ENCODE assay signal across 9 cellular contexts in genomic region chr16:11256657-11257130, GRCh38. TPM values are rescaled to one million over a fixed set of nuclear protein-coding genes. Genes with fewer than 3 reads are reported as not detected.
DNase-seq lines count a peak whose midpoint lies in the region; ATAC-seq and TF ChIP-seq lines count a peak whose summit lies in the region.
"Had no signal": no experiment of that assay in that cellular context is flagged by ENCODE, and none has a peak within 500 bp of the region (broad histone marks: within the 10 kb centered on the region; RNA-seq: fewer than 3 reads in every experiment).

No MANE protein-coding gene starts in this region.

- H3K4me1 ChIP-seq in muscle layer of colon (ENCODE audit: insufficient read depth, low read length) (peaks cover 21% of the 10 kb centered on the region), thyroid gland (peaks cover 18 to 36% of the 10 kb centered on the region in 2 donors)

- intact Hi-C loops in thyroid gland (cut with DNase I): loop anchor here (2.0 to 5.0 kb wide), 2 partner anchors 91 to 286 kb away; partner anchors contain the start of gene RMI2

- no peak for ATAC-seq in GM19023 (IDR thresholded peaks at IDR 0.05; ENCODE audit: unreplicated experiment)

- peak overlapping the region; percentile 68 for H3K9ac ChIP-seq in muscle layer of colon (ENCODE audit: low read length)

- TF ChIP-seq POLR2A in thyroid gland (IDR thresholded peaks at IDR 0.05): no peak

- H3K36me3 ChIP-seq in muscle layer of colon (ENCODE audit: insufficient read depth, low read length): no peaks in the 10 kb centered on the region
- H3K36me3 ChIP-seq in thyroid gland: no peaks in the 10 kb centered on the region

- H3K27ac ChIP-seq in 22Rv1 (peak overlapping the region; percentile 54; the same call in 1 of the 2 replicates), muscle layer of colon (ENCODE audit: low read depth, low read length) (peak overlapping the region; percentile 75), thyroid gland (peak overlapping the region; percentile 98 to 99 (median 98))

- H3K27me3 ChIP-seq in muscle layer of colon (ENCODE audit: control insufficient read depth in 1 of 2, insufficient read depth in 2 of 2, low read length in 2 of 2): no peaks in the 10 kb centered on the region
- no peaks in the 10 kb centered on the region for H3K27me3 ChIP-seq in thyroid gland

- no peaks in the 10 kb centered on the region for H3K9me3 ChIP-seq in muscle layer of colon (ENCODE audit: low read length)
- no peaks in the 10 kb centered on the region for H3K9me3 ChIP-seq in thyroid gland

- 0 to 3% methylated on average over 6 to 15 of the region's 32 CpGs for WGBS in thyroid gland, 2 donors

- DNase-seq in HFF-Myc (ENCODE audit: extremely low read depth, low read depth): no peak
- DNase-seq in activated CD4-positive, alpha-beta T cell treated with anti-CD3 and anti-CD28 coated beads for 48 hours: peak; percentile 76
- DNase-seq in epithelial cell of proximal tubule (ENCODE audit: low read depth): no peak
- peak; percentile 62 to 68 for DNase-seq in thyroid gland
- DNase-seq in NCI-H2107 treated with DMSO at 0.1 percent for 48 hours (lab: John Stamatoyannopoulos, UW; ENCODE audit: unreplicated experiment): no peak

- peak overlapping the region; percentile 64 for H3K4me3 ChIP-seq in HFF-Myc (replicated peaks; ENCODE audit: low read depth, low read length)
- H3K4me3 ChIP-seq in epithelial cell of proximal tubule (ENCODE audit: low read depth, low read length): peak overlapping the region; percentile 84
- H3K4me3 ChIP-seq in muscle layer of colon (ENCODE audit: low read depth in 1 of 2, low read length in 2 of 2): peak overlapping the region; percentile 48 to 79
- peak overlapping the region; percentile 83 to 88 (median 83) for H3K4me3 ChIP-seq in thyroid gland (replicated peaks in 1 of 3)

- no peak for TF ChIP-seq CTCF in 22Rv1 (IDR thresholded peaks at IDR 0.05)
- TF ChIP-seq CTCF in HFF-Myc (IDR thresholded peaks at IDR 0.05; ENCODE audit: low read depth, low read length, missing control alignments): no peak
- TF ChIP-seq CTCF in epithelial cell of proximal tubule (conservative IDR thresholded peaks at IDR 0.05; ENCODE audit: low read depth, low read length): no peak
- TF ChIP-seq CTCF in thyroid gland (IDR thresholded peaks at IDR 0.05): no peak

RNA-seq across cellular contexts. Expression of gene SOCS1, which starts 0.7 kb away (rescaled TPM):
- total RNA-seq in epithelial cell of proximal tubule: 1.5 and 4.6 TPM in 2 replicates
- total RNA-seq in thyroid gland: 10 to 100 TPM in 1 of 4 donors, 1 to 10 TPM in 3; 2.4 to 11.3 (median 6.2) TPM

RNA-seq across cellular contexts. Expression of gene TNP2, which starts 12.4 kb away (rescaled TPM):
- total RNA-seq in epithelial cell of proximal tubule (not detected in 2 replicates), thyroid gland (not detected)
- total RNA-seq: lung microvascular endothelial cell had no signal

RNA-seq across cellular contexts. Expression of gene PRM3, which starts 16.7 kb away (rescaled TPM):
- total RNA-seq in epithelial cell of proximal tubule (not detected in 2 replicates), thyroid gland (not detected)
- total RNA-seq: lung microvascular endothelial cell had no signal

RNA-seq across cellular contexts. Expression of gene PRM2, which starts 19.6 kb away (rescaled TPM):
- total RNA-seq in epithelial cell of proximal tubule (not detected in 2 replicates), thyroid gland (10 to 100 TPM in 1 of 4 donors, 1 to 10 TPM in 1, not detected in 2; 8.2 to 64.4 TPM)
- total RNA-seq: lung microvascular endothelial cell had no signal

RNA-seq across cellular contexts. Expression of gene PRM1, which starts 24.4 kb away (rescaled TPM):
- not detected in 2 replicates for total RNA-seq in epithelial cell of proximal tubule
- total RNA-seq in thyroid gland: 100 to 1,000 TPM in 1 of 4 donors, 10 to 100 TPM in 1, not detected in 2; 13.7 to 335 TPM
- total RNA-seq: lung microvascular endothelial cell had no signal

Comparison
In these comparisons a context has a peak if more than half of its experiments do, and no peak if none do; other contexts are left out.
1. DNase-seq: peak in activated CD4-positive, alpha-beta T cell treated with anti-CD3 and anti-CD28 coated beads for 48 hours (single experiment) and thyroid gland (2 of 2); none in HFF-Myc (single experiment), epithelial cell of proximal tubule (single experiment) and NCI-H2107 treated with DMSO at 0.1 percent for 48 hours (single experiment).
2. Peak in every context shown above with its lines, with median percentiles within 50 percentile points of each other: H3K27ac ChIP-seq and H3K4me3 ChIP-seq.